Comparison of ENCODE assay signal across 1 cellular context in the genomic region with DNA sequence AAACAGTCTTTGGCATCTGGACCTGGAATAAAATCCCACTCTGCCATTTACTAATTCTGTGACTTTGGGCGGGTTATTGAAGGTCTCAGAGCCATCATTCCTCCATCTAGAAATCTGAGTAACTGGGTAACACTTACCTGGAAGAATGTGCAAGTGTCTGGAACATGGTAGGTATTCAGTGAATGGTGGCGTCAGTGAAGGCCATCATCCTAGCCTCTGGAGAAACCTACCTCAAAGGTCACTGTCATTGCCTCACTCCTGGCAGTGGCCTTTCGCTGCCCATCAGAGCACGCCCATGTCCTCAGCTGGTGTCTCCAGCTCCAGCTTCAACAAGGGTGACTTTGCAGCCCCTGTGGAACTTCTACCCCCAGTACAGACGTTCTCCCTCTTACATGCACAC.
TF ChIP-seq lines count a peak whose summit lies in the region.

No MANE protein-coding gene starts in this region.

TF ChIP-seq in HepG2, 621 proteins besides CTCF, POLR2A, EP300 and RAD21:
- TF ChIP-seq ZNF768 (CRISPR knock-in tag; IDR thresholded peaks at IDR 0.05), result no peak
- peak; percentile 36; the same call in 1 of the 2 replicates for TF ChIP-seq CEBPB (IDR thresholded peaks at IDR 0.05; ENCODE audit: borderline replicate concordance, low read depth, low read length)
TF ChIP-seq in HepG2: peak in this region for 1.
